ENCODE assay signal across 33 cellular contexts in the genomic region with DNA sequence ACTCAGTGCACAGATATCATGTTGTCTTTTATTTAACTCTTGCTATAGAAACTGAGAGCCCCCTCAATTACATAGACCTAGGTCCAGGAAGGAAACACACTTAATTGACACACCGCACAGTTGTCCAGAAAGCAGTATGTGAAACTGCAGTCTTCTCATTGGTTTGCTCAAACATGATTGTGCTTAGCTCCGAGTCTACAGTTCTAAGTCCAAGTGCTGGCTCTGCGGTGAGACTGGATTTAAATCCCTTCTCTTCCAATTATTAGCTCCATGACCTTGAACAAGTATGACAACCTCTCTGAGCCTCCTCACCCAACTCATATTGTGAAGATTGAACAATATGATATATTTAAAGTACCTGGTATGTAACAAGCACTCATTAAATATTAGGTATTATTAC. TPM values are rescaled to one million over a fixed set of nuclear protein-coding genes. Genes with fewer than 3 reads are reported as not detected.
"Had no signal": no experiment of that assay in that cellular context is flagged by ENCODE, and none has a peak within 500 bp of the region (broad histone marks: within the 10 kb centered on the region; RNA-seq: fewer than 3 reads in every experiment).

No MANE protein-coding gene starts in this region.

- H3K36me3 ChIP-seq: heart left ventricle, left ventricle myocardium inferior, lower lobe of right lung, neural progenitor cell, neutrophil, right atrium auricular region, sigmoid colon, tibial nerve, upper lobe of left lung, vagina had no signal

- H3K4me2 ChIP-seq: neural progenitor cell, smooth muscle cell had no signal

- H3K4me3 ChIP-seq: heart left ventricle, left ventricle myocardium inferior, lower lobe of right lung, neural progenitor cell, right atrium auricular region, sigmoid colon, smooth muscle cell, tibial nerve, upper lobe of left lung, vagina had no signal

- ATAC-seq: heart left ventricle; lower lobe of right lung; natural killer cell; stimulated activated memory B cell treated with anti-CD40 and anti-IgM and Interleukin-4, amounts not matched to agents 10 μg/mL and 1 μg/mL and 100 μg/mL, for 72 hours; stimulated activated naive CD8-positive, alpha-beta T cell treated with anti-CD3 and anti-CD28 coated beads, Interleukin-15, amount 100 ng/mL, for 72 hours had no signal

- H3K4me1 ChIP-seq: lower lobe of right lung, neural progenitor cell, sigmoid colon, tibial nerve, upper lobe of left lung, vagina had no signal

- H3K9ac ChIP-seq: neural progenitor cell had no signal

- H2AFZ ChIP-seq: neural progenitor cell had no signal

- H3K27me3 ChIP-seq: heart left ventricle, neutrophil, right atrium auricular region, tibial nerve, upper lobe of left lung, vagina had no signal

- H3K27ac ChIP-seq: heart left ventricle, left ventricle myocardium inferior, lower lobe of right lung, neural progenitor cell, neutrophil, sigmoid colon, tibial nerve, upper lobe of left lung, vagina had no signal

- DNase-seq: glutamatergic neuron; heart left ventricle; islet precursor cell; left ventricle myocardium inferior; lower lobe of right lung; mammary epithelial cell; mesenchymal stem cell; naive B cell; natural killer cell; occipital lobe; sigmoid colon; stimulated activated CD4-positive, alpha-beta T cell treated with anti-CD3 and anti-CD28 coated beads, Interleukin-1b, Interleukin-23, amount 100 ng/mL, for 48 hours; stimulated activated CD4-positive, alpha-beta T cell treated with anti-CD3 and anti-CD28 coated beads, Interleukin-2, amount 100 ng/mL, for 48 hours; stimulated activated CD4-positive, alpha-beta T cell treated with anti-CD3 and anti-CD28 coated beads, Interleukin-4, amount 100 ng/mL, for 4 hours; stimulated activated CD8-positive, alpha-beta memory T cell treated with anti-CD3 and anti-CD28 coated beads, Interleukin-4, amount 100 ng/mL, for 48 hours; stimulated activated naive CD4-positive, alpha-beta T cell treated with Interleukin-2 at 50 U/mL for 16 hours; stimulated activated naive CD8-positive, alpha-beta T cell treated with anti-CD3 and anti-CD28 coated beads, Interleukin-15, amount 100 ng/mL, for 72 hours; substantia nigra; upper lobe of left lung had no signal

- H3K9me3 ChIP-seq: heart left ventricle, left ventricle myocardium inferior, lower lobe of right lung, neutrophil, right atrium auricular region, sigmoid colon, tibial nerve, upper lobe of left lung, vagina had no signal

RNA-seq across cellular contexts. Expression of gene AHSG, which starts 19.0 kb away (rescaled TPM):
- total RNA-seq: heart left ventricle, kidney epithelial cell, left ventricle myocardium inferior, lower lobe of right lung, natural killer cell, osteocyte, pulmonary artery endothelial cell, renal cortical epithelial cell, right atrium auricular region, sigmoid colon, temporal lobe, tibial nerve, vagina had no signal

RNA-seq across cellular contexts. Expression of gene FETUB, which starts 46.3 kb away (rescaled TPM):
- total RNA-seq: kidney epithelial cell, left ventricle myocardium inferior, lower lobe of right lung, mammary epithelial cell, natural killer cell, occipital lobe, osteocyte, progenitor cell of endocrine pancreas, pulmonary artery endothelial cell, renal cortical epithelial cell, right atrium auricular region, sigmoid colon, temporal lobe, tibial nerve, upper lobe of left lung, urinary bladder had no signal
- polyA plus RNA-seq: heart left ventricle, smooth muscle cell, urinary bladder had no signal

RNA-seq across cellular contexts. Expression of gene CRYGS, which starts 49.7 kb away (rescaled TPM):
- total RNA-seq: vagina had no signal
